In the genomic region with DNA sequence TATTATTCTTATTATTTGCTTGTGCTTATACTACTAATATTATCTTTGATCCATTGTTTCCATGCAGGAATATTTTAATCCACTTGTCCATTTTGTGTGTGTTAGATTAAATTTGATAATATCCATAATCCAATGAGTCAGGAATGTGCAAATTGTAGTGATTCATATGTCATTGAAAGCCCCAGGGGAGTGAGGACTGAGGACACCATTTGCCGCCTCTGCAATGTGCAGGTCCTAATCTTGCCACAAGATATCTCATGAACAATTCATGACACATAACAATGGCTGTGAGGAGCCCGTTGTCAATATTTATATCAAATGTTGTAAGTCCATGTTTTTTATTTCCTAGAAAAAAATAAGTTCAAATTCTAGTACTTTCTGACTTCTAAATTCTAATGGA, we compare ENCODE assay signal across 19 cellular contexts.
A peak's percentile ranks its signal among the peaks of the same experiment; 100 is the strongest.
DNase-seq lines count a peak whose midpoint lies in the region; ATAC-seq, FAIRE-seq and TF ChIP-seq lines count a peak whose summit lies in the region.
"Had no signal": no experiment of that assay in that cellular context is flagged by ENCODE, and none has a peak within 500 bp of the region (broad histone marks: within the 10 kb centered on the region; RNA-seq: fewer than 3 reads in every experiment).

No MANE protein-coding gene starts in this region.

- H3K4me1 ChIP-seq in ascending aorta (peaks cover 16 to 43% of the 10 kb centered on the region in 2 donors), keratinocyte (ENCODE audit: control insufficient read depth, extremely low read depth, insufficient read depth, low read length) (peaks cover 46% of the 10 kb centered on the region), transverse colon (peaks cover 4 to 34% (median 8%) of the 10 kb centered on the region in 4 donors)

- no peak overlapping the region for H2AFZ ChIP-seq in keratinocyte (ENCODE audit: control insufficient read depth, low read length)
- H2AFZ ChIP-seq: PC-9 had no signal

- no peaks in the 10 kb centered on the region for H3K36me3 ChIP-seq in ascending aorta
- no peaks in the 10 kb centered on the region for H3K36me3 ChIP-seq in keratinocyte (ENCODE audit: control insufficient read depth in 2 of 2, extremely low read depth in 1 of 2, insufficient read depth in 2 of 2, low read length in 2 of 2)
- no peaks in the 10 kb centered on the region for H3K36me3 ChIP-seq in transverse colon
- H3K36me3 ChIP-seq: SJSA1 had no signal

- TF ChIP-seq EP300 in transverse colon (IDR thresholded peaks at IDR 0.05; ENCODE audit: low read depth) = no peak

- H3K27ac ChIP-seq in ascending aorta = peak overlapping the region; percentile 83 to 96
- H3K27ac ChIP-seq in keratinocyte (ENCODE audit: control insufficient read depth, insufficient read depth, low read length) = no peak overlapping the region
- H3K27ac ChIP-seq in transverse colon = peak overlapping the region in 3 of 4 donors; percentile 87 to 91 (median 90)
- H3K27ac ChIP-seq: HL-60, PC-9, SJSA1 had no signal

- H3K4me3 ChIP-seq in ascending aorta (no peak overlapping the region), keratinocyte (ENCODE audit: control insufficient read depth in 2 of 3, extremely low read depth in 1 of 3, insufficient read depth in 2 of 3, low read depth in 1 of 3, low read length in 3 of 3) (no peak overlapping the region), transverse colon (no peak overlapping the region)
- H3K4me3 ChIP-seq: PC-9, SJSA1 had no signal

- ATAC-seq in stimulated activated naive CD8-positive, alpha-beta T cell treated with anti-CD3 and anti-CD28 coated beads, Interleukin-15, Interleukin-2, amounts not matched to agents 100 U/mL and 50 U/mL, for 24 hours = no peak
- ATAC-seq in HG02973 (IDR thresholded peaks at IDR 0.05; ENCODE audit: unreplicated experiment) = no peak

- H3K9me3 ChIP-seq in ascending aorta (no peaks in the 10 kb centered on the region), keratinocyte (ENCODE audit: control insufficient read depth, low read depth, low read length) (no peaks in the 10 kb centered on the region), transverse colon (no peaks in the 10 kb centered on the region)
- H3K9me3 ChIP-seq: SJSA1 had no signal

- no peaks in the 10 kb centered on the region for H4K20me1 ChIP-seq in keratinocyte (ENCODE audit: control insufficient read depth, extremely low read depth, insufficient read depth, low read length)

- TF ChIP-seq POLR2A in transverse colon (IDR thresholded peaks at IDR 0.05) = no peak

- in situ Hi-C loops in transverse colon (cut with MboI; ENCODE audit: low pct_ligation_motif_present in 1 of 4, low pct_unique_long_range_greater_than_20kb in 1 of 4, low sequenced_read_pairs in 3 of 4) = loop anchor here in 2 of 4 donors (25.0 kb wide), 1 partner anchor 605 kb away; no protein-coding TSS in a partner anchor

- FAIRE-seq in keratinocyte (lab: Jason Lieb, UNC) = peak; percentile 41

- TF ChIP-seq CTCF in ascending aorta (IDR thresholded peaks at IDR 0.05) = no peak
- TF ChIP-seq CTCF in keratinocyte (optimal IDR thresholded peaks at IDR 0.05 in 1 of 3, IDR thresholded peaks at IDR 0.05 in 1 of 3, conservative IDR thresholded peaks at IDR 0.05 in 1 of 3; ENCODE audit: extremely low read depth in 1 of 3, insufficient read depth in 2 of 3, low read length in 3 of 3) = no peak
- no peak for TF ChIP-seq CTCF in transverse colon (IDR thresholded peaks at IDR 0.05)

- H3K9me1 ChIP-seq in keratinocyte (ENCODE audit: control insufficient read depth, extremely low read depth, insufficient read depth, low read length) = no peaks in the 10 kb centered on the region

- H3K27me3 ChIP-seq in ascending aorta = no peaks in the 10 kb centered on the region
- no peaks in the 10 kb centered on the region for H3K27me3 ChIP-seq in keratinocyte (ENCODE audit: control insufficient read depth, extremely low read depth, insufficient read depth, low read length)
- H3K27me3 ChIP-seq in transverse colon = no peaks in the 10 kb centered on the region
- H3K27me3 ChIP-seq: SJSA1 had no signal

- 91 to 95% methylated on average over 2 of the region's 2 CpGs for WGBS in transverse colon (ENCODE audit: low coverage in 1 of 2), 2 donors

- H3K79me2 ChIP-seq in keratinocyte (ENCODE audit: control insufficient read depth, insufficient read depth, low read length) = no peaks in the 10 kb centered on the region

- no peak overlapping the region for H3K9ac ChIP-seq in keratinocyte (ENCODE audit: control insufficient read depth, extremely low read depth, insufficient read depth, low read length)

- intact Hi-C loops in ascending aorta (cut with DNase I) (loop anchor here (10.0 kb wide), 1 partner anchor 398 kb away; no protein-coding TSS in a partner anchor), transverse colon (cut with DNase I; ENCODE audit: low total_unique reads) (loop anchor here (10.0 kb wide), 2 partner anchors 112 to 298 kb away; no protein-coding TSS in a partner anchor)

- no peak overlapping the region for H3K4me2 ChIP-seq in keratinocyte (ENCODE audit: control insufficient read depth, extremely low read depth, insufficient read depth, low read depth, low read length)
- H3K4me2 ChIP-seq: PC-9 had no signal

- dilution Hi-C loops in keratinocyte (cut with MboI; ENCODE audit: extremely low pct_ligation_motif_present, low sequenced_read_pairs) = no loop called here

- DNase-seq in ELR (ENCODE audit: low read depth) (peak; percentile 56), ascending aorta (ENCODE audit: low spot score in 2 of 2) (no peak), keratinocyte (ENCODE audit: low read depth, low spot score) (no peak), transverse colon (no peak), middle frontal gyrus (ENCODE audit: extremely low spot score, low spot score) (no peak)
- DNase-seq in stimulated activated naive CD8-positive, alpha-beta T cell treated with anti-CD3 and anti-CD28 coated beads, Interleukin-15, Interleukin-2, amounts not matched to agents 100 U/mL and 50 U/mL, for 24 hours = no peak
- DNase-seq: ACHN, COR-L47, DMS153, H7, NCI-H1436 treated with DMSO at 0.1 percent for 48 hours, NCI-H2029 treated with DMSO at 0.1 percent for 48 hours, NCI-H2171 treated with DMSO at 0.1 percent for 48 hours, NCI-H510A treated with DMSO at 0.1 percent for 48 hours, NCI-H82, PC-9 had no signal
